Comparison of ENCODE assay signal across 1 cellular context in the genomic region with DNA sequence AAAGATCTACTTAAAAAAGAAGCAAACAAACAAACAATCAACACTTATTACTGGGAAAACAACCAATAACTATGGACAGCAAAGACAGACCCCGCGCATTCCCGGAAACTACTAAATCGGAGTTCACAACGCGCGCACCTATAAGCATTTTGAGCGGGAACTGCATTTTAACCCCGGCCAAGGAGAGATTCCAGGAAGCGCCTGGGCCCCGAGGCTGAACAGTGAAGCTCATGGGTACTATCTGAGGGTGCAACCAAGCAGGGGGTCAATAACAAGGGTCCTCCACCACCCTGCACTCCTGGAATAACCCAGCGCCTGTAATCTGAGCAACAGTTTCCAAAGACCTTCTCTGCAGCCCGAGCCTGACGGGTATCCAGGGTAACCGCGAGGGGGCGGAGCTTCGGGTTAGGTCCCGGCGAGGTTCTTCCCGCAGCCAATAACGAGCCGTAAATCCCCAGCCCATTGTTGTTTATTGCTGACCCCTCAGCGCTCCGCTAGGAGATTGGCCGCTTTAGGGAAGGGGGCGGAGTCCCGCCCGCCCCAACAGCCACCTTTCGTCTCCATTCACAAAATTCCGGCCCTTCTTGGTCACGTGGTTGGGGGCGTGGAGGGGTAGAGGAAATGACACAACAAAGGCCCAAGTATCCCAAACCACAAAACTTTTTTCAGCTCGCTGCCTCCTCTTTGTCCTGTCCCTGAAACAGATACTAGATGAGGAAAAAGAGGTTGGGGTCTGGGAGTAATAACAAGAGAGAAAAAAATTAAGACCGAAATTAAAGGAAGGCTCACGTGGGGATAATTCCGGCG.
TF ChIP-seq lines count a peak whose summit lies in the region.

No MANE protein-coding gene starts in this region.

TF ChIP-seq in K562, 482 proteins besides CTCF, POLR2A, EP300 and RAD21 (continued from another document and continues in another):
- TF ChIP-seq, protein P1, sequence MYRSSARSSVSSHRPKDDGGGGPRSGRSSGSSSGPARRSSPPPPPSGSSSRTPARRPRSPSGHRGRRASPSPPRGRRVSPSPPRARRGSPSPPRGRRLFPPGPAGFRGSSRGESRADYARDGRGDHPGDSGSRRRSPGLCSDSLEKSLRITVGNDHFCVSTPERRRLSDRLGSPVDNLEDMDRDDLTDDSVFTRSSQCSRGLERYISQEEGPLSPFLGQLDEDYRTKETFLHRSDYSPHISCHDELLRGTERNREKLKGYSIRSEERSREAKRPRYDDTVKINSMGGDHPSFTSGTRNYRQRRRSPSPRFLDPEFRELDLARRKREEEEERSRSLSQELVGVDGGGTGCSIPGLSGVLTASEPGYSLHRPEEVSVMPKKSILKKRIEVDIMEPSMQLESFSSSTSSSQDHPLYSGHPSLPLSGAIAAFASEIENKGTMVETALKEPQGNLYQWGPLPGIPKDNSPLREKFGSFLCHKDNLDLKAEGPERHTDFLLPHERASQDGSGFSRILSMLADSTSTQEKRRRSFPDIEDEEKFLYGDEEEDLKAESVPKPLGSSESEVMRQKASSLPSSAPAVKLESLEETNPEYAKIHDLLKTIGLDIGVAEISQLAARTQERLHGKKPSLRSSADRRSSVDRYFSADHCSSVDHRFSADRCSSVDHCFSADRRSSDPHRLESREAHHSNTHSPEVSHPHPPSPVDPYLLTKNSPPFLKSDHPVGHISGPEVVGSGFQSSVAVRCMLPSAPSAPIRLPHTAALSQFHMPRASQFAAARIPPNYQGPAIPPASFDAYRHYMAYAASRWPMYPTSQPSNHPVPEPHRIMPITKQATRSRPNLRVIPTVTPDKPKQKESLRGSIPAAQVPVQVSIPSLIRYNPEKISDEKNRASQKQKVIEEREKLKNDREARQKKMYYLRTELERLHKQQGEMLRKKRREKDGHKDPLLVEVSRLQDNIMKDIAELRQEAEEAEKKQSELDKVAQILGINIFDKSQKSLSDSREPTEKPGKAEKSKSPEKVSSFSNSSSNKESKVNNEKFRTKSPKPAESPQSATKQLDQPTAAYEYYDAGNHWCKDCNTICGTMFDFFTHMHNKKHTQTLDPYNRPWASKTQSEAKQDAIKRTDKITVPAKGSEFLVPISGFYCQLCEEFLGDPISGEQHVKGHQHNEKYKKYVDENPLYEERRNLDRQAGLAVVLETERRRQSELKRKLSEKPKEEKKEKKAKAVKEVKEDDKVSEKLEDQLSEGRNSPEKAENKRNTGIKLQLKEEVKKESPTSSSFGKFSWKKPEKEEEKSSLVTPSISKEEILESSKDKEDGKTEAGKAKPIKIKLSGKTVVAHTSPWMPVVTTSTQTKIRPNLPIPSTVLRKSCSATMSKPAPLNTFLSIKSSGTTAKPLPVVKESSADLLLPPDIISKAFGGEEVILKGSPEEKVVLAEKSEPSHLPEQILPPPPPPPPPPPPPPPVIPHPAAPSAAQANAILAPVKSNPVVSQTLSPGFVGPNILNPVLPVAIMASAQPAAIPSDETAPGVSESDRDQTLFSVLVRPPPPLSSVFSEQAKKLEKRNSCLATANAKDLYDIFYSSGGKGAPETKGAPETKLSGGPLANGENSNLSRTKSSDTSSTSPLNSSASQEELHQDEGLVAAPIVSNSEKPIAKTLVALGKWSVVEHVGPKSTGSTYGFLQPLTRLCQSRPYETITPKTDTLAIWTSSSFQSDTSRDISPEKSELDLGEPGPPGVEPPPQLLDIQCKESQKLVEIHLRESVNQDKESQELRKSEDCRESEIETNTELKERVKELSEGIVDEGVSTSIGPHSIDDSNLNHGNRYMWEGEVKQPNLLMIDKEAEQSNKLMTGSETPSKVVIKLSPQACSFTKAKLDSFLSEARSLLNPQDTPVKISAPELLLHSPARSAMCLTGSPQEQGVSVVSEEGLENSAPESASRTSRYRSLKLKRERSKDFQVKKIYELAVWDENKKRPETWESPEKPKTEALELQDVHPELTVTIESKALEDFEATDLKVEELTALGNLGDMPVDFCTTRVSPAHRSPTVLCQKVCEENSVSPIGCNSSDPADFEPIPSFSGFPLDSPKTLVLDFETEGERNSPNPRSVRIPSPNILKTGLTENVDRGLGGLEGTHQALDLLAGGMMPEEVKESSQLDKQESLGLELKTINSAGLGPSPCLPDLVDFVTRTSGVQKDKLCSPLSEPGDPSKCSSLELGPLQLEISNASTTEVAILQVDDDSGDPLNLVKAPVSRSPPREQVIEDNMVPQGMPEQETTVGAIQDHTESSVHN (IDR thresholded peaks at IDR 0.05; ENCODE audit: borderline replicate concordance in 1 of 2, low read depth in 1 of 2): no peak
- TF ChIP-seq ATF7 (IDR thresholded peaks at IDR 0.05) (peak; percentile 72), RB1 (IDR thresholded peaks at IDR 0.05; ENCODE audit: low read depth) (peak; percentile 64; the same call in 1 of the 2 replicates), NR2C1 (IDR thresholded peaks at IDR 0.05) (peak; percentile 16; the same call in 1 of the 2 replicates), NR2C1 (tag; IDR thresholded peaks at IDR 0.05) (0 out of 2 replicates have a peak, but pooled peaks have one; percentile 13), ZNF584 (CRISPR knock-in tag; IDR thresholded peaks at IDR 0.05; ENCODE audit: low read depth) (no peak), KLF10 (CRISPR knock-in tag; IDR thresholded peaks at IDR 0.05) (no peak), HNRNPK (IDR thresholded peaks at IDR 0.05; ENCODE audit: low read depth, low read length, poor library complexity, severe bottlenecking) (no peak), ZMIZ1 (IDR thresholded peaks at IDR 0.05; ENCODE audit: low read depth in 2 of 2, low read length in 2 of 2) (0 out of 4 replicates have a peak, but pooled peaks of 1 of the 2 experiments have one; percentile 33), YY1 (IDR thresholded peaks at IDR 0.05; ENCODE audit: borderline replicate concordance in 1 of 3, control insufficient read depth in 1 of 3, extremely low read depth in 1 of 3, insufficient read depth in 3 of 3, insufficient read length in 1 of 3, insufficient replicate concordance in 2 of 3, low read depth in 1 of 3, low read length in 2 of 3) (peak in 1 of 3 experiments; percentile 47), NONO (IDR thresholded peaks at IDR 0.05; ENCODE audit: low read depth in 2 of 2, low read length in 1 of 2) (no peak), HMGXB4 (CRISPR knock-in tag; IDR thresholded peaks at IDR 0.05) (no peak), CEBPB (tag; IDR thresholded peaks at IDR 0.05) (peak; percentile 48; the same call in 1 of the 2 replicates), SAP30 (IDR thresholded peaks at IDR 0.05; ENCODE audit: borderline replicate concordance, insufficient read depth, low read depth, low read length, poor library complexity, severe bottlenecking) (no peak), NBN (IDR thresholded peaks at IDR 0.05; ENCODE audit: low read depth) (peak; percentile 54; the same call in 1 of the 2 replicates), MBD1 (CRISPR knock-in tag; IDR thresholded peaks at IDR 0.05) (no peak), RNF2 (IDR thresholded peaks at IDR 0.05) (no peak), ZBTB8A (IDR thresholded peaks at IDR 0.05; ENCODE audit: partially characterized antibody) (no peak), CBFA2T2 (conservative IDR thresholded peaks at IDR 0.05) (peak; percentile 91), ZBTB34 (CRISPR knock-in tag; IDR thresholded peaks at IDR 0.05) (no peak), ZKSCAN1 (IDR thresholded peaks at IDR 0.05; ENCODE audit: low read depth, low read length) (no peak), EZH2 (IDR thresholded peaks at IDR 0.05; ENCODE audit: borderline replicate concordance, low read depth, low read length) (no peak), PHB2 (IDR thresholded peaks at IDR 0.05; ENCODE audit: low read depth) (no peak), TRIM24 (IDR thresholded peaks at IDR 0.05) (no peak), MCM5 (IDR thresholded peaks at IDR 0.05; ENCODE audit: low read depth) (no peak), PKNOX1 (IDR thresholded peaks at IDR 0.05) (peak; percentile 86), ELF4 (CRISPR knock-in tag; IDR thresholded peaks at IDR 0.05) (0 out of 2 replicates have a peak, but pooled peaks have one; percentile 21)
- TF ChIP-seq, protein P2, sequence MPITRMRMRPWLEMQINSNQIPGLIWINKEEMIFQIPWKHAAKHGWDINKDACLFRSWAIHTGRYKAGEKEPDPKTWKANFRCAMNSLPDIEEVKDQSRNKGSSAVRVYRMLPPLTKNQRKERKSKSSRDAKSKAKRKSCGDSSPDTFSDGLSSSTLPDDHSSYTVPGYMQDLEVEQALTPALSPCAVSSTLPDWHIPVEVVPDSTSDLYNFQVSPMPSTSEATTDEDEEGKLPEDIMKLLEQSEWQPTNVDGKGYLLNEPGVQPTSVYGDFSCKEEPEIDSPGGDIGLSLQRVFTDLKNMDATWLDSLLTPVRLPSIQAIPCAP (CRISPR knock-in tag; IDR thresholded peaks at IDR 0.05; ENCODE audit: borderline replicate concordance): no peak
- TF ChIP-seq, protein P3, sequence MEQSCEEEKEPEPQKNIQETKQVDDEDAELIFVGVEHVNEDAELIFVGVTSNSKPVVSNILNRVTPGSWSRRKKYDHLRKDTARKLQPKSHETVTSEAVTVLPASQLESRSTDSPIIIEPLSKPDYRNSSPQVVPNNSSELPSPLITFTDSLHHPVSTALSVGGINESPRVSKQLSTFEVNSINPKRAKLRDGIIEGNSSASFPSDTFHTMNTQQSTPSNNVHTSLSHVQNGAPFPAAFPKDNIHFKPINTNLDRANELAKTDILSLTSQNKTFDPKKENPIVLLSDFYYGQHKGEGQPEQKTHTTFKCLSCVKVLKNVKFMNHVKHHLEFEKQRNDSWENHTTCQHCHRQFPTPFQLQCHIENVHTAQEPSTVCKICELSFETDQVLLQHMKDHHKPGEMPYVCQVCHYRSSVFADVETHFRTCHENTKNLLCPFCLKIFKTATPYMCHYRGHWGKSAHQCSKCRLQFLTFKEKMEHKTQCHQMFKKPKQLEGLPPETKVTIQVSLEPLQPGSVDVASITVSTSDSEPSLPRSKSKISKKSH (CRISPR knock-in tag; IDR thresholded peaks at IDR 0.05): no peak
